Comparison of ENCODE assay signal across 1 cellular context in the genomic region with DNA sequence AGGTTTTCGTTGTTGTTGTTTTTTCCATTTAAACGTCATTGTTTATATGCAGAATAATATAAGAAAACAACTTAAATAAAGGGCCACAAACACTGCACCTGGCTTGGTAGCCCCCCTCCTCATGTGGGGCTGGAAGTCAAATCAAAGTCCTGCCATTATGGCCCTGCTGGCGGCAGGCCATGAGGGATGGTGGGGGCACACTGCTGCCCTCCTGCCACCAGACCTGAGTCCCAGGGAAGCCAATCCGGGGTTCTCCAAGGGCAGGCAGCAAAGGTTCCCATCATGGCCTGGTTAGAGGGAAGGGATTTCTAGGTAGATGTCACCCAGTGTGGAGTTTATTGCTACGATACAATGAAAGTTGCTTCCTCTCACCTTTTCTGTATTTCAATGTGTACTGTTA.
TF ChIP-seq lines count a peak whose summit lies in the region.

No MANE protein-coding gene starts in this region.

TF ChIP-seq in HCT116, 20 proteins besides CTCF, POLR2A, EP300 and RAD21 (continued from another document):
- TF ChIP-seq, protein P1, sequence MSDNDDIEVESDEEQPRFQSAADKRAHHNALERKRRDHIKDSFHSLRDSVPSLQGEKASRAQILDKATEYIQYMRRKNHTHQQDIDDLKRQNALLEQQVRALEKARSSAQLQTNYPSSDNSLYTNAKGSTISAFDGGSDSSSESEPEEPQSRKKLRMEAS (IDR thresholded peaks at IDR 0.05), result no peak
- TF ChIP-seq ZNF274 (IDR thresholded peaks at IDR 0.05; ENCODE audit: low read depth, low read length) (no peak), YY1 (IDR thresholded peaks at IDR 0.05; ENCODE audit: extremely low read depth, insufficient replicate concordance, low read depth, low read length) (no peak), ELF1 (IDR thresholded peaks at IDR 0.05; ENCODE audit: borderline replicate concordance, low read depth) (no peak), SRF (IDR thresholded peaks at IDR 0.05; ENCODE audit: low read depth) (no peak), SIN3A (IDR thresholded peaks at IDR 0.05; ENCODE audit: low read depth) (no peak), TCF7L2 (IDR thresholded peaks at IDR 0.05; ENCODE audit: borderline replicate concordance, extremely low read depth, insufficient read depth, insufficient read length) (no peak), EGR1 (IDR thresholded peaks at IDR 0.05; ENCODE audit: low read depth) (no peak)
- TF ChIP-seq, protein P2, sequence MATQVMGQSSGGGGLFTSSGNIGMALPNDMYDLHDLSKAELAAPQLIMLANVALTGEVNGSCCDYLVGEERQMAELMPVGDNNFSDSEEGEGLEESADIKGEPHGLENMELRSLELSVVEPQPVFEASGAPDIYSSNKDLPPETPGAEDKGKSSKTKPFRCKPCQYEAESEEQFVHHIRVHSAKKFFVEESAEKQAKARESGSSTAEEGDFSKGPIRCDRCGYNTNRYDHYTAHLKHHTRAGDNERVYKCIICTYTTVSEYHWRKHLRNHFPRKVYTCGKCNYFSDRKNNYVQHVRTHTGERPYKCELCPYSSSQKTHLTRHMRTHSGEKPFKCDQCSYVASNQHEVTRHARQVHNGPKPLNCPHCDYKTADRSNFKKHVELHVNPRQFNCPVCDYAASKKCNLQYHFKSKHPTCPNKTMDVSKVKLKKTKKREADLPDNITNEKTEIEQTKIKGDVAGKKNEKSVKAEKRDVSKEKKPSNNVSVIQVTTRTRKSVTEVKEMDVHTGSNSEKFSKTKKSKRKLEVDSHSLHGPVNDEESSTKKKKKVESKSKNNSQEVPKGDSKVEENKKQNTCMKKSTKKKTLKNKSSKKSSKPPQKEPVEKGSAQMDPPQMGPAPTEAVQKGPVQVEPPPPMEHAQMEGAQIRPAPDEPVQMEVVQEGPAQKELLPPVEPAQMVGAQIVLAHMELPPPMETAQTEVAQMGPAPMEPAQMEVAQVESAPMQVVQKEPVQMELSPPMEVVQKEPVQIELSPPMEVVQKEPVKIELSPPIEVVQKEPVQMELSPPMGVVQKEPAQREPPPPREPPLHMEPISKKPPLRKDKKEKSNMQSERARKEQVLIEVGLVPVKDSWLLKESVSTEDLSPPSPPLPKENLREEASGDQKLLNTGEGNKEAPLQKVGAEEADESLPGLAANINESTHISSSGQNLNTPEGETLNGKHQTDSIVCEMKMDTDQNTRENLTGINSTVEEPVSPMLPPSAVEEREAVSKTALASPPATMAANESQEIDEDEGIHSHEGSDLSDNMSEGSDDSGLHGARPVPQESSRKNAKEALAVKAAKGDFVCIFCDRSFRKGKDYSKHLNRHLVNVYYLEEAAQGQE (IDR thresholded peaks at IDR 0.05; ENCODE audit: low read depth), result no peak
- TF ChIP-seq, protein P3, sequence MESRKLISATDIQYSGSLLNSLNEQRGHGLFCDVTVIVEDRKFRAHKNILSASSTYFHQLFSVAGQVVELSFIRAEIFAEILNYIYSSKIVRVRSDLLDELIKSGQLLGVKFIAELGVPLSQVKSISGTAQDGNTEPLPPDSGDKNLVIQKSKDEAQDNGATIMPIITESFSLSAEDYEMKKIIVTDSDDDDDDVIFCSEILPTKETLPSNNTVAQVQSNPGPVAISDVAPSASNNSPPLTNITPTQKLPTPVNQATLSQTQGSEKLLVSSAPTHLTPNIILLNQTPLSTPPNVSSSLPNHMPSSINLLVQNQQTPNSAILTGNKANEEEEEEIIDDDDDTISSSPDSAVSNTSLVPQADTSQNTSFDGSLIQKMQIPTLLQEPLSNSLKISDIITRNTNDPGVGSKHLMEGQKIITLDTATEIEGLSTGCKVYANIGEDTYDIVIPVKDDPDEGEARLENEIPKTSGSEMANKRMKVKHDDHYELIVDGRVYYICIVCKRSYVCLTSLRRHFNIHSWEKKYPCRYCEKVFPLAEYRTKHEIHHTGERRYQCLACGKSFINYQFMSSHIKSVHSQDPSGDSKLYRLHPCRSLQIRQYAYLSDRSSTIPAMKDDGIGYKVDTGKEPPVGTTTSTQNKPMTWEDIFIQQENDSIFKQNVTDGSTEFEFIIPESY (IDR thresholded peaks at IDR 0.05; ENCODE audit: extremely low read depth, insufficient replicate concordance, low read length), result no peak
- TF ChIP-seq, protein P4, sequence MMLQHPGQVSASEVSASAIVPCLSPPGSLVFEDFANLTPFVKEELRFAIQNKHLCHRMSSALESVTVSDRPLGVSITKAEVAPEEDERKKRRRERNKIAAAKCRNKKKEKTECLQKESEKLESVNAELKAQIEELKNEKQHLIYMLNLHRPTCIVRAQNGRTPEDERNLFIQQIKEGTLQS (IDR thresholded peaks at IDR 0.05), result no peak
